30 cellular contexts compared by ENCODE assay signal in the genomic region with DNA sequence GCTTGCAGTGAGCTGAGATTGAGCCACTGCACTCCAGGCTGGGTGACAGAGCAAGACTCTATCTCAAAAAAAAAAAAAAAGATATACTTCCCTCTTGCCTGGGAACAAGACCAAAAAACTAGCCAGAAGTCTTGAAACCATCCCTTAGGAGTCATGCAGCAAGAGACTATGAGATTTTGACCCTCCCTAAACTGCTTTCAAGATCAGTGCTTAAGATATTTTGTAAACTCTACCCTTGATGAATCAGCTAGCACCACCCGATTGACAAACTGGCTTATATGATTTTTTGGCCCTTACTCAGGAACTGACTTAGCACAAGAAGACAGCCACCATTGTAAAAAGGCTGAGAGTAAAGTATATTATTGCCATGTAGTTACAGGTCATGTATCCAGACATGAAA. TPM values are rescaled to one million over a fixed set of nuclear protein-coding genes. Genes with fewer than 3 reads are reported as not detected.
DNase-seq lines count a peak whose midpoint lies in the region; ATAC-seq, FAIRE-seq and TF ChIP-seq lines count a peak whose summit lies in the region.
"Had no signal": no experiment of that assay in that cellular context is flagged by ENCODE, and none has a peak within 500 bp of the region (broad histone marks: within the 10 kb centered on the region; RNA-seq: fewer than 3 reads in every experiment).

No MANE protein-coding gene starts in this region.

- no peaks in the 10 kb centered on the region for H3K4me1 Mint-ChIP-seq in MCF 10A (ENCODE audit: insufficient read depth, unreplicated experiment)
- no peaks in the 10 kb centered on the region for H3K4me1 Mint-ChIP-seq in stimulated activated naive CD8-positive, alpha-beta T cell treated with anti-CD3 and anti-CD28 coated beads, Interleukin-15, amount 100 ng/mL, for 72 hours
- H3K4me1 Mint-ChIP-seq: activated CD4-positive, alpha-beta T cell treated with anti-CD3 and anti-CD28 coated beads for 36 hours; activated naive CD4-positive, alpha-beta T cell treated with anti-CD3 and anti-CD28 coated beads, Interleukin-2, amount 10 ng/mL, durations not matched to agents 7 days and 5 days; CD8-positive, alpha-beta memory T cell; mesothelial cell of epicardium had no signal

- POLR2A ChIA-PET in MCF 10A (lab: Yijun Ruan, JAX), result interaction anchor here (0.6 to 1.3 kb wide), 3 partner anchors 9 to 74 kb away, joined by 3 to 4 read pairs (median 3); no protein-coding TSS in a partner anchor

- BruUV-seq in mammary epithelial cell (replicated peaks; lab: Mats Ljungman, UMichigan), result no TSS peak
- BruUV-seq in MCF 10A (replicated peaks; lab: Mats Ljungman, UMichigan), result no TSS peak

- H3K4me2 ChIP-seq in mammary epithelial cell (ENCODE audit: insufficient read depth, low read depth, low read length) (no peak overlapping the region), keratinocyte (ENCODE audit: control insufficient read depth, extremely low read depth, insufficient read depth, low read depth, low read length) (no peak overlapping the region)
- H3K4me2 ChIP-seq: hepatocyte had no signal

- H2AFZ ChIP-seq in mammary epithelial cell (ENCODE audit: low read depth, low read length) (peak overlapping the region; percentile 0), keratinocyte (ENCODE audit: control insufficient read depth, low read length) (no peak overlapping the region)
- H2AFZ ChIP-seq: hepatocyte had no signal

- FAIRE-seq in keratinocyte (lab: Jason Lieb, UNC), result peak; percentile 70

- WGBS in mammary epithelial cell (ENCODE audit: low coverage, missing lambda C conversion rate), result 33% methylated on average over 1 of the region's 1 CpG

- H3K27me3 ChIP-seq in mammary epithelial cell (ENCODE audit: insufficient read depth, low read length) (no peaks in the 10 kb centered on the region), keratinocyte (ENCODE audit: control insufficient read depth, extremely low read depth, insufficient read depth, low read length) (no peaks in the 10 kb centered on the region)
- H3K27me3 ChIP-seq: cardiac muscle cell, gastrocnemius medialis, hepatocyte, right lobe of liver, SJSA1, upper lobe of right lung had no signal

- H3K4me1 ChIP-seq in mammary epithelial cell (ENCODE audit: insufficient read depth, low read length) (no peaks in the 10 kb centered on the region), keratinocyte (ENCODE audit: control insufficient read depth, extremely low read depth, insufficient read depth, low read length) (peaks cover 3% of the 10 kb centered on the region)
- H3K4me1 ChIP-seq: gastrocnemius medialis, SJSA1, upper lobe of right lung had no signal

- H3K36me3 Mint-ChIP-seq in MCF 10A (ENCODE audit: insufficient read depth, unreplicated experiment), result no peaks in the 10 kb centered on the region
- H3K36me3 Mint-ChIP-seq: activated naive CD4-positive, alpha-beta T cell treated with anti-CD3 and anti-CD28 coated beads, Interleukin-2, amount 10 ng/mL, durations not matched to agents 7 days and 5 days; CD8-positive, alpha-beta memory T cell; mesothelial cell of epicardium; natural killer cell treated with Interleukin-12 subunit alpha and Interleukin-12 subunit beta and Interleukin-15 and Interleukin-18, amount 100 ng/mL, for 72 hours had no signal

- H3K9me3 Mint-ChIP-seq in MCF 10A (ENCODE audit: unreplicated experiment), result no peaks in the 10 kb centered on the region
- peaks cover 0 to 7% of the 10 kb centered on the region in 2 donors for H3K9me3 Mint-ChIP-seq in stimulated activated naive CD8-positive, alpha-beta T cell treated with anti-CD3 and anti-CD28 coated beads, Interleukin-15, amount 100 ng/mL, for 72 hours
- H3K9me3 Mint-ChIP-seq: activated naive CD4-positive, alpha-beta T cell treated with anti-CD3 and anti-CD28 coated beads, Interleukin-2, amount 10 ng/mL, durations not matched to agents 7 days and 5 days; natural killer cell treated with Interleukin-12 subunit alpha and Interleukin-12 subunit beta and Interleukin-15 and Interleukin-18, amount 100 ng/mL, for 72 hours; T-helper 1 cell treated with Interleukin-12 subunit alpha and Interleukin-12 subunit beta and Interleukin-4 antibody, amounts not matched to agents 30 μg/mL and 1 μg/mL, for 36 hours had no signal

- no peak overlapping the region for H3K4me3 ChIP-seq in mammary epithelial cell (replicated peaks in 1 of 3; ENCODE audit: insufficient read depth in 1 of 3, low read depth in 2 of 3, low read length in 3 of 3)
- H3K4me3 ChIP-seq in epithelial cell of esophagus (ENCODE audit: low read length), result no peak overlapping the region
- no peak overlapping the region for H3K4me3 ChIP-seq in keratinocyte (ENCODE audit: control insufficient read depth in 2 of 3, extremely low read depth in 1 of 3, insufficient read depth in 2 of 3, low read depth in 1 of 3, low read length in 3 of 3)
- H3K4me3 ChIP-seq: cardiac muscle cell, gastrocnemius medialis, hepatocyte, right lobe of liver, SJSA1, upper lobe of right lung had no signal

- DNase-seq in mammary epithelial cell, result peak; percentile 54
- no peak for DNase-seq in MCF 10A (ENCODE audit: unreplicated experiment)
- peak; percentile 86 for DNase-seq in epithelial cell of esophagus (ENCODE audit: low read depth)
- DNase-seq in keratinocyte (ENCODE audit: low read depth, low spot score), result no peak
- no peak for DNase-seq in NCI-H2081 treated with DMSO at 0.1 percent for 48 hours (lab: John Stamatoyannopoulos, UW)
- no peak for DNase-seq in COLO829 (ENCODE audit: low spot score)
- DNase-seq in stimulated activated naive CD8-positive, alpha-beta T cell treated with anti-CD3 and anti-CD28 coated beads, Interleukin-15, amount 100 ng/mL, for 72 hours, result no peak
- DNase-seq: 8988T; activated CD4-positive, alpha-beta T cell treated with anti-CD3 and anti-CD28 coated beads for 36 hours; activated naive CD4-positive, alpha-beta T cell treated with anti-CD3 and anti-CD28 coated beads, Interleukin-2, amount 10 ng/mL, durations not matched to agents 7 days and 5 days; activated T-cell treated with anti-CD3 and anti-CD28 coated beads, Interleukin-2, amount 50 U/mL, for 48 hours; CD8-positive, alpha-beta memory T cell; cortex of kidney; DMS153; gastrocnemius medialis; NCI-H2081; NCI-H446 treated with DMSO at 0.1 percent for 48 hours; right lobe of liver; stimulated activated CD8-positive, alpha-beta memory T cell treated with anti-CD3 and anti-CD28 coated beads, Interleukin-4, amount 100 ng/mL, for 48 hours; upper lobe of right lung had no signal

- no peaks in the 10 kb centered on the region for H3K9me1 ChIP-seq in keratinocyte (ENCODE audit: control insufficient read depth, extremely low read depth, insufficient read depth, low read length)

- CTCF ChIA-PET in mammary epithelial cell (lab: Charles Lee; ENCODE audit: low non-redundant PET), result no interaction called here
- CTCF ChIA-PET in MCF 10A (lab: Yijun Ruan, JAX), result interaction anchor here (0.8 kb wide), 1 partner anchor 10 kb away, joined by 3 read pairs; no protein-coding TSS in a partner anchor

- H3K9ac ChIP-seq in mammary epithelial cell (ENCODE audit: insufficient read depth, low read length), result no peak overlapping the region
- H3K9ac ChIP-seq in keratinocyte (ENCODE audit: control insufficient read depth, extremely low read depth, insufficient read depth, low read length), result no peak overlapping the region

- H3K27me3 Mint-ChIP-seq in MCF 10A (ENCODE audit: insufficient read depth, unreplicated experiment), result no peaks in the 10 kb centered on the region
- H3K27me3 Mint-ChIP-seq in stimulated activated naive CD8-positive, alpha-beta T cell treated with anti-CD3 and anti-CD28 coated beads, Interleukin-15, amount 100 ng/mL, for 72 hours, result peaks cover 7% of the 10 kb centered on the region
- H3K27me3 Mint-ChIP-seq: activated naive CD4-positive, alpha-beta T cell treated with anti-CD3 and anti-CD28 coated beads, Interleukin-2, amount 10 ng/mL, durations not matched to agents 7 days and 5 days; natural killer cell treated with Interleukin-12 subunit alpha and Interleukin-12 subunit beta and Interleukin-15 and Interleukin-18, amount 100 ng/mL, for 72 hours had no signal

- TF ChIP-seq CTCF in mammary epithelial cell (conservative IDR thresholded peaks at IDR 0.05 in 1 of 2, IDR thresholded peaks at IDR 0.05 in 1 of 2; ENCODE audit: extremely low read depth in 1 of 2, insufficient read depth in 1 of 2, low read depth in 1 of 2, low read length in 2 of 2) (no peak), MCF 10A (IDR thresholded peaks at IDR 0.05; ENCODE audit: unreplicated experiment) (no peak), epithelial cell of esophagus (IDR thresholded peaks at IDR 0.05; ENCODE audit: insufficient read depth, low read depth, low read length, missing control alignments) (no peak), keratinocyte (optimal IDR thresholded peaks at IDR 0.05 in 1 of 3, IDR thresholded peaks at IDR 0.05 in 1 of 3, conservative IDR thresholded peaks at IDR 0.05 in 1 of 3; ENCODE audit: extremely low read depth in 1 of 3, insufficient read depth in 2 of 3, low read length in 3 of 3) (no peak)

- H4K20me1 ChIP-seq in mammary epithelial cell (ENCODE audit: insufficient read depth, low read length) (no peaks in the 10 kb centered on the region), keratinocyte (ENCODE audit: control insufficient read depth, extremely low read depth, insufficient read depth, low read length) (no peaks in the 10 kb centered on the region)

- H3K4me3 Mint-ChIP-seq in MCF 10A (ENCODE audit: unreplicated experiment), result no peak overlapping the region
- H3K4me3 Mint-ChIP-seq in stimulated activated naive CD8-positive, alpha-beta T cell treated with anti-CD3 and anti-CD28 coated beads, Interleukin-15, amount 100 ng/mL, for 72 hours, result no peak overlapping the region
- H3K4me3 Mint-ChIP-seq: activated CD4-positive, alpha-beta T cell treated with anti-CD3 and anti-CD28 coated beads for 36 hours; activated naive CD4-positive, alpha-beta T cell treated with anti-CD3 and anti-CD28 coated beads, Interleukin-2, amount 10 ng/mL, durations not matched to agents 7 days and 5 days; CD8-positive, alpha-beta memory T cell; mesothelial cell of epicardium; natural killer cell treated with Interleukin-12 subunit alpha and Interleukin-12 subunit beta and Interleukin-15 and Interleukin-18, amount 100 ng/mL, for 72 hours; T-helper 1 cell treated with Interleukin-12 subunit alpha and Interleukin-12 subunit beta and Interleukin-4 antibody, amounts not matched to agents 30 μg/mL and 1 μg/mL, for 36 hours had no signal

- no peaks in the 10 kb centered on the region for H3K79me2 ChIP-seq in mammary epithelial cell (ENCODE audit: insufficient read depth, low read length)
- no peaks in the 10 kb centered on the region for H3K79me2 ChIP-seq in keratinocyte (ENCODE audit: control insufficient read depth, insufficient read depth, low read length)

- H3K27ac Mint-ChIP-seq in MCF 10A (ENCODE audit: low read depth, unreplicated experiment), result no peak overlapping the region
- no peak overlapping the region for H3K27ac Mint-ChIP-seq in stimulated activated naive CD8-positive, alpha-beta T cell treated with anti-CD3 and anti-CD28 coated beads, Interleukin-15, amount 100 ng/mL, for 72 hours
- H3K27ac Mint-ChIP-seq: activated CD4-positive, alpha-beta T cell treated with anti-CD3 and anti-CD28 coated beads for 36 hours; activated naive CD4-positive, alpha-beta T cell treated with anti-CD3 and anti-CD28 coated beads, Interleukin-2, amount 10 ng/mL, durations not matched to agents 7 days and 5 days; CD8-positive, alpha-beta memory T cell; mesothelial cell of epicardium; natural killer cell treated with Interleukin-12 subunit alpha and Interleukin-12 subunit beta and Interleukin-15 and Interleukin-18, amount 100 ng/mL, for 72 hours; T-helper 1 cell treated with Interleukin-12 subunit alpha and Interleukin-12 subunit beta and Interleukin-4 antibody, amounts not matched to agents 30 μg/mL and 1 μg/mL, for 36 hours had no signal

- H3K36me3 ChIP-seq in mammary epithelial cell (ENCODE audit: insufficient read depth, low read length) (no peaks in the 10 kb centered on the region), keratinocyte (ENCODE audit: control insufficient read depth in 2 of 2, extremely low read depth in 1 of 2, insufficient read depth in 2 of 2, low read length in 2 of 2) (no peaks in the 10 kb centered on the region)
- H3K36me3 ChIP-seq: cardiac muscle cell, gastrocnemius medialis, right lobe of liver, SJSA1, upper lobe of right lung had no signal

- dilution Hi-C loops in mammary epithelial cell (cut with HindIII; ENCODE audit: low sequenced_read_pairs) (no loop called here), keratinocyte (cut with MboI; ENCODE audit: extremely low pct_ligation_motif_present, low sequenced_read_pairs) (no loop called here)

- in situ Hi-C loops in mammary epithelial cell (cut with MboI; ENCODE audit: low sequenced_read_pairs in 2 of 2), result no loop called here

- intact Hi-C loops in mammary epithelial cell (cut with micrococcal nuclease), result no loop called here
- intact Hi-C loops in MCF 10A (cut with micrococcal nuclease), result no loop called here

- no peak overlapping the region for H3K27ac ChIP-seq in mammary epithelial cell (ENCODE audit: insufficient read depth, low read depth, low read length)
- no peak overlapping the region for H3K27ac ChIP-seq in keratinocyte (ENCODE audit: control insufficient read depth, insufficient read depth, low read length)
- H3K27ac ChIP-seq: cardiac muscle cell, gastrocnemius medialis, hepatocyte, SJSA1, upper lobe of right lung had no signal

- ATAC-seq in GM18520 (IDR thresholded peaks at IDR 0.05; ENCODE audit: unreplicated experiment), result no peak
- no peak for ATAC-seq in stimulated activated naive CD8-positive, alpha-beta T cell treated with anti-CD3 and anti-CD28 coated beads, Interleukin-15, amount 100 ng/mL, for 72 hours
- ATAC-seq: activated CD4-positive, alpha-beta T cell treated with anti-CD3 and anti-CD28 coated beads for 36 hours; gastrocnemius medialis; left lobe of liver; natural killer cell treated with Interleukin-12 subunit alpha and Interleukin-12 subunit beta and Interleukin-15 and Interleukin-18, amount 100 ng/mL, for 72 hours; upper lobe of right lung had no signal

- peaks cover 2% of the 10 kb centered on the region for H3K9me3 ChIP-seq in mammary epithelial cell (replicated peaks; ENCODE audit: insufficient read depth, low read length)
- H3K9me3 ChIP-seq in keratinocyte (ENCODE audit: control insufficient read depth, low read depth, low read length), result no peaks in the 10 kb centered on the region
- H3K9me3 ChIP-seq: gastrocnemius medialis, right lobe of liver, upper lobe of right lung had no signal

RNA-seq across cellular contexts. Expression of a gene that starts 3.8 kb away (rescaled TPM):
- total RNA-seq in mammary epithelial cell, result not detected
- not detected for polyA plus RNA-seq in mammary epithelial cell
- not detected for polyA minus RNA-seq in mammary epithelial cell
- not detected in 2 replicates for total RNA-seq in MCF 10A (2022)
- not detected in 3 replicates for polyA plus RNA-seq in keratinocyte
- not detected for polyA plus RNA-seq in keratinocyte (2011; ENCODE audit: low read depth)
- polyA plus RNA-seq in keratinocyte (2011; cell fraction: cytosol; rRNA removed), result not detected in 2 replicates
- polyA plus RNA-seq in keratinocyte (2011; cell fraction: nucleus; rRNA removed), result not detected in 2 replicates
- polyA plus RNA-seq in keratinocyte (2012; ENCODE audit: low replicate concordance), result 0.20 TPM in 1 of 2 replicates, not detected in the other
- not detected in 3 replicates for polyA minus RNA-seq in keratinocyte
- polyA minus RNA-seq in keratinocyte (2011; cell fraction: cytosol; rRNA and poly(A)+ RNA removed), result not detected
- not detected in 2 replicates for polyA minus RNA-seq in keratinocyte (2011; cell fraction: nucleus; rRNA and poly(A)+ RNA removed)
- total RNA-seq: activated CD4-positive, alpha-beta T cell treated with anti-CD3 and anti-CD28 coated beads for 36 hours; cardiac muscle cell; CD8-positive, alpha-beta memory T cell; G401; gastrocnemius medialis; left lobe of liver; mesothelial cell of epicardium; natural killer cell treated with Interleukin-12 subunit alpha and Interleukin-12 subunit beta and Interleukin-15 and Interleukin-18, amount 100 ng/mL, for 72 hours; right lobe of liver; SJSA1; subcutaneous adipose tissue; upper lobe of right lung had no signal
- polyA plus RNA-seq: cardiac muscle cell; CD8-positive, alpha-beta memory T cell; hepatocyte had no signal

RNA-seq across cellular contexts. Expression of a gene that starts 45.1 kb away (rescaled TPM):
- total RNA-seq in mammary epithelial cell (not detected), MCF 10A (2022) (not detected in 2 replicates)
- polyA plus RNA-seq in mammary epithelial cell (not detected), keratinocyte (0.06 TPM in 1 of 3 replicates, not detected in the others)
- polyA minus RNA-seq in mammary epithelial cell (not detected), keratinocyte (not detected in 3 replicates)
- polyA plus RNA-seq in keratinocyte (2011; ENCODE audit: low read depth), result not detected
- polyA plus RNA-seq in keratinocyte (2011; cell fraction: cytosol; rRNA removed), result not detected in 2 replicates
- polyA plus RNA-seq in keratinocyte (2011; cell fraction: nucleus; rRNA removed), result 0.05 TPM in 1 of 2 replicates, not detected in the other
- 0.08 TPM in 1 of 2 replicates, not detected in the other for polyA plus RNA-seq in keratinocyte (2012; ENCODE audit: low replicate concordance)
- polyA minus RNA-seq in keratinocyte (2011; cell fraction: cytosol; rRNA and poly(A)+ RNA removed), result not detected
- not detected in 2 replicates for polyA minus RNA-seq in keratinocyte (2011; cell fraction: nucleus; rRNA and poly(A)+ RNA removed)
- total RNA-seq: activated CD4-positive, alpha-beta T cell treated with anti-CD3 and anti-CD28 coated beads for 36 hours; CD8-positive, alpha-beta memory T cell; mesothelial cell of epicardium; natural killer cell treated with Interleukin-12 subunit alpha and Interleukin-12 subunit beta and Interleukin-15 and Interleukin-18, amount 100 ng/mL, for 72 hours; SJSA1 had no signal
- polyA plus RNA-seq: CD8-positive, alpha-beta memory T cell had no signal

Comparison
In these comparisons a context has a peak if more than half of its experiments do, and no peak if none do; other contexts are left out.
1. DNase-seq: peak in mammary epithelial cell (single experiment) and epithelial cell of esophagus (single experiment); none in MCF 10A (single experiment), keratinocyte (single experiment), NCI-H2081 treated with DMSO at 0.1 percent for 48 hours (single experiment), COLO829 (single experiment) and stimulated activated naive CD8-positive, alpha-beta T cell treated with anti-CD3 and anti-CD28 coated beads, Interleukin-15, amount 100 ng/mL, for 72 hours (0 of 2).